10 cellular contexts compared by ENCODE assay signal in the genomic region with DNA sequence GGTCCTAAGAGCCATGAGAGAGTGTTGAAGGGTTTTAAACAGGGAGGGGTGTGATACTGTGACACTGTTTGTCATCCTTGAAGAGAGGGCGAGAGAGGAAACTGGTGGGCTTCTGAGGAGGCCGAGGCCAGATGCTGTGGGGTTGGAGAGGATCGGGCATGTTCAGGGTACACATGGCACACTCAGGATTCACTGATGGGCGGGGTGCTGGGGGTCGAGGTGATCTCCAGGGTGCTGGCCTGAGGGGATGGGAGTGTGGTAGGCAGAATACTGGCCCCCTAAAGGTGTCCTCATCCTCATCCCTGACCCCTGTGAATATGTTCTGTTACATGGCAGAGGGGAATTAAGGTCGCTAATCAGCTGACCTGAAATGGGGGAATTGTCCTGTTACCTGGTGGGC. TPM values are rescaled to one million over a fixed set of nuclear protein-coding genes. Genes with fewer than 3 reads are reported as not detected.
DNase-seq lines count a peak whose midpoint lies in the region; ATAC-seq and TF ChIP-seq lines count a peak whose summit lies in the region.
"Had no signal": no experiment of that assay in that cellular context is flagged by ENCODE, and none has a peak within 500 bp of the region (broad histone marks: within the 10 kb centered on the region; RNA-seq: fewer than 3 reads in every experiment).

No MANE protein-coding gene starts in this region.

- H3K4me1 ChIP-seq in heart right ventricle (peaks cover 14 to 87% (median 58%) of the 10 kb centered on the region in 9 donors), urinary bladder (ENCODE audit: insufficient read depth) (no peaks in the 10 kb centered on the region)
- peaks cover 22 to 27% of the 10 kb centered on the region in 2 donors for H3K4me1 ChIP-seq in naive thymus-derived CD4-positive, alpha-beta T cell (ENCODE audit: control insufficient read depth in 2 of 2, insufficient read depth in 2 of 2, low read length in 2 of 2)

- H3K9me3 Mint-ChIP-seq in brain: no peaks in the 10 kb centered on the region
- peaks cover 0 to 2% (median 0%) of the 10 kb centered on the region in 11 donors for H3K9me3 Mint-ChIP-seq in naive thymus-derived CD4-positive, alpha-beta T cell

- H3K4me3 ChIP-seq in heart right ventricle (no peak overlapping the region), urinary bladder (ENCODE audit: low read depth, low read length) (no peak overlapping the region)
- H3K4me3 ChIP-seq in naive thymus-derived CD4-positive, alpha-beta T cell (ENCODE audit: low read length): no peak overlapping the region
- H3K4me3 ChIP-seq: K562 had no signal

- POLR2A ChIA-PET in naive thymus-derived CD4-positive, alpha-beta T cell (lab: Charles Lee): interaction anchor here (1.2 to 1.5 kb wide), 2 partner anchors 13 to 34 kb away, joined by 3 read pairs; no protein-coding TSS in a partner anchor

- no peaks in the 10 kb centered on the region for H3K36me3 Mint-ChIP-seq in brain
- peaks cover 0 to 12% (median 6%) of the 10 kb centered on the region in 5 donors for H3K36me3 Mint-ChIP-seq in naive thymus-derived CD4-positive, alpha-beta T cell

- TF ChIP-seq CTCF in heart right ventricle (IDR thresholded peaks at IDR 0.05) (no peak), brain (conservative IDR thresholded peaks at IDR 0.05) (no peak)

- WGBS in heart right ventricle, 2 donors: 82 to 90% methylated on average over 6 of the region's 6 CpGs
- WGBS in urinary bladder: 92% methylated on average over 6 of the region's 6 CpGs

- peak overlapping the region; percentile 0 to 99 (median 79) for H3K27ac Mint-ChIP-seq in brain
- H3K27ac Mint-ChIP-seq in naive thymus-derived CD4-positive, alpha-beta T cell: peak overlapping the region; percentile 38 to 95 (median 81)

- intact Hi-C loops in heart right ventricle (cut with DNase I): no loop called here
- intact Hi-C loops in Right ventricle myocardium inferior (cut with DNase I): no loop called here
- intact Hi-C loops in naive thymus-derived CD4-positive, alpha-beta T cell (cut with micrococcal nuclease): no loop called here

- peaks cover 56% of the 10 kb centered on the region for H3K4me1 Mint-ChIP-seq in brain
- H3K4me1 Mint-ChIP-seq in naive thymus-derived CD4-positive, alpha-beta T cell: peaks cover 44 to 80% (median 65%) of the 10 kb centered on the region in 7 donors

- CTCF ChIA-PET in naive thymus-derived CD4-positive, alpha-beta T cell (lab: Charles Lee): interaction anchor here (1.3 kb wide), 1 partner anchor 33 kb away, joined by 5 read pairs; no protein-coding TSS in a partner anchor

- H3K27ac ChIP-seq in heart right ventricle (peak overlapping the region; percentile 36 to 90 (median 74)), urinary bladder (ENCODE audit: low read depth) (peak overlapping the region; percentile 12)
- H3K27ac ChIP-seq in naive thymus-derived CD4-positive, alpha-beta T cell (ENCODE audit: low read depth, low read length): no peak overlapping the region

- H3K27me3 Mint-ChIP-seq in brain: no peaks in the 10 kb centered on the region
- H3K27me3 Mint-ChIP-seq in naive thymus-derived CD4-positive, alpha-beta T cell: no peaks in the 10 kb centered on the region

- peak in 1 of 8 donors; percentile 15 for ATAC-seq in heart right ventricle
- no peak for ATAC-seq in Right ventricle myocardium inferior
- no peak for ATAC-seq in naive thymus-derived CD4-positive, alpha-beta T cell
- ATAC-seq in GM21528 (IDR thresholded peaks at IDR 0.05; ENCODE audit: low FRiP score, unreplicated experiment): no peak
- ATAC-seq: K562 had no signal

- H3K36me3 ChIP-seq in heart right ventricle: peaks cover 0 to 17% (median 0%) of the 10 kb centered on the region in 9 donors
- H3K36me3 ChIP-seq in naive thymus-derived CD4-positive, alpha-beta T cell (ENCODE audit: control insufficient read depth in 2 of 3, insufficient read depth in 3 of 3, low read length in 3 of 3): no peaks in the 10 kb centered on the region
- H3K36me3 ChIP-seq in urinary bladder (ENCODE audit: insufficient read depth): no peaks in the 10 kb centered on the region

- no peaks in the 10 kb centered on the region for H3K27me3 ChIP-seq in heart right ventricle
- H3K27me3 ChIP-seq in naive thymus-derived CD4-positive, alpha-beta T cell (ENCODE audit: control insufficient read depth in 2 of 2, insufficient read depth in 2 of 2, low read length in 2 of 2): no peaks in the 10 kb centered on the region

- peak overlapping the region in 1 of 5 experiments; percentile 50 for H3K4me3 Mint-ChIP-seq in brain
- H3K4me3 Mint-ChIP-seq in naive thymus-derived CD4-positive, alpha-beta T cell: peak overlapping the region in 3 of 10 donors; percentile 5 to 28 (median 22)

- H3K9me3 ChIP-seq in heart right ventricle: no peaks in the 10 kb centered on the region
- no peaks in the 10 kb centered on the region for H3K9me3 ChIP-seq in naive thymus-derived CD4-positive, alpha-beta T cell (ENCODE audit: control insufficient read depth in 2 of 3, low read length in 3 of 3)

- DNase-seq in heart right ventricle (no peak), Right ventricle myocardium inferior (ENCODE audit: missing footprints) (no peak), NCI-H2196 treated with DMSO at 0.1 percent for 48 hours (lab: John Stamatoyannopoulos, UW; ENCODE audit: unreplicated experiment) (no peak), AML-193 (lab: John Stamatoyannopoulos, UW) (no peak)
- no peak for DNase-seq in naive thymus-derived CD4-positive, alpha-beta T cell
- DNase-seq: activated CD8-positive, alpha-beta memory T cell treated with anti-CD3 and anti-CD28 coated beads, Interleukin-2, amount 50 U/mL, for 48 hours had no signal

RNA-seq across cellular contexts. Expression of gene TBC1D22A, which starts 7.3 kb away (rescaled TPM):
- 10 to 100 TPM; 14.6 to 27.9 (median 18.0) TPM for total RNA-seq in heart right ventricle
- polyA plus RNA-seq in heart right ventricle: 10 to 100 TPM in 1 of 2 donors, 1 to 10 TPM in 1; 7.2 to 13.2 TPM
- total RNA-seq in Right ventricle myocardium inferior: 14.6 TPM
- polyA plus RNA-seq in brain (ENCODE audit: insufficient read depth, low read depth, low replicate concordance): 20.6 TPM
- 10 to 100 TPM; 37.5 to 50.1 (median 43.4) TPM for total RNA-seq in naive thymus-derived CD4-positive, alpha-beta T cell
- 10 to 100 TPM; 18.6 to 25.3 TPM for polyA plus RNA-seq in naive thymus-derived CD4-positive, alpha-beta T cell
- 7.7 TPM for total RNA-seq in urinary bladder
- polyA plus RNA-seq in urinary bladder: 19.1 TPM

RNA-seq across cellular contexts. Expression of gene CERK, which starts 31.7 kb away (rescaled TPM):
- 10 to 100 TPM; 50.9 to 97.0 (median 74.2) TPM for total RNA-seq in heart right ventricle
- 10 to 100 TPM; 21.5 to 55.3 TPM for polyA plus RNA-seq in heart right ventricle
- 71.6 TPM for total RNA-seq in Right ventricle myocardium inferior
- polyA plus RNA-seq in brain (ENCODE audit: insufficient read depth, low read depth, low replicate concordance): 78.9 TPM
- total RNA-seq in naive thymus-derived CD4-positive, alpha-beta T cell: 100 to 1,000 TPM in 2 of 5 experiments, 10 to 100 TPM in 3; 55.8 to 138 (median 72.4) TPM
- polyA plus RNA-seq in naive thymus-derived CD4-positive, alpha-beta T cell: 10 to 100 TPM; 40.4 to 66.7 TPM
- 25.4 TPM for total RNA-seq in urinary bladder
- polyA plus RNA-seq in urinary bladder: 22.3 TPM
